9 cellular contexts compared by ENCODE assay signal in the genomic region with DNA sequence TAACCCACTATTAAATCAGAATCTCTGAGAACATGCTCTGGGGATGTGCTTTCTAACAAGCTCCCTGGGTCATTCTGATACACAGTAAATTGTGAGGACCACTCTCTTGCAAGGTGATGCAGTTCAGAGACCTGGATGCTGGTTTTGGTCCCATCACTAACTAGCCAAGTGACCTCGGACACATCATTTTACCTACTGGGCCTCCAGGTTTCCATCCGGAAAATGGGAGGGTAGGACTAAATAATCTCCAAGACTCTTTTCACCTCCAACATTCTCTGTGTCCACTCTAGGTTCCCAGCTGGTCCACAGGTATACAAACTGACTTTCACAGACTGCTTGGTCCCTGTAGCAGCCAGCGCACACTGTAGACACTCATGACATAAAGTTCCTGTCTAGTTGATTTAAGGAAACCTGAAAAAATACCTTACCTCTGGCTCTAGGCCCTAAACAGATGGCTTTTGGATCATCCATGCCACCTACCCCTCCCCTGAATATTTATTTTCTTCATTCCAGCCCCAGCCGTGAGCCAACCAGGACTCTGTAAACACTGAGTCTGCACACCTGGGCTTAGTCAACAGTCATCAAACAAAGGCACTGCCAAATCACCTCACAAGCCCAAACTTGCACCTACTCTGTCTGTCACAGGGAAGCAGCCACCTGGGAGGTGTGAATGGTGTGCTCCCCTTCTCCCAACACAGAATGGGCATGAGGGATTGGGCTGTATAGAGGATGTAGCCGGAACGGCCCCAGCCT. TPM values are rescaled to one million over a fixed set of nuclear protein-coding genes. Genes with fewer than 3 reads are reported as not detected.
DNase-seq lines count a peak whose midpoint lies in the region; ATAC-seq and TF ChIP-seq lines count a peak whose summit lies in the region.
"Had no signal": no experiment of that assay in that cellular context is flagged by ENCODE, and none has a peak within 500 bp of the region (broad histone marks: within the 10 kb centered on the region; RNA-seq: fewer than 3 reads in every experiment).

No MANE protein-coding gene starts in this region.

- no peak for ATAC-seq in Panc1

- in situ Hi-C loops in Panc1 (cut with HindIII; ENCODE audit: low pct_unique_long_range_greater_than_20kb, low sequenced_read_pairs) (no loop called here), transverse colon (cut with MboI; ENCODE audit: low pct_ligation_motif_present in 1 of 4, low pct_unique_long_range_greater_than_20kb in 1 of 4, low sequenced_read_pairs in 3 of 4) (no loop called here)

- no peak for TF ChIP-seq POLR2A in transverse colon (IDR thresholded peaks at IDR 0.05)

- H3K9me3 ChIP-seq in Panc1 (ENCODE audit: control insufficient read depth, insufficient read depth, low read depth, low read length) = no peaks in the 10 kb centered on the region
- H3K9me3 ChIP-seq in transverse colon = no peaks in the 10 kb centered on the region
- H3K9me3 ChIP-seq in ascending aorta = no peaks in the 10 kb centered on the region
- H3K9me3 ChIP-seq: testis had no signal

- WGBS in transverse colon (ENCODE audit: low coverage in 1 of 2), 2 donors = 52 to 80% methylated on average over 1 to 6 of the region's 6 CpGs

- no TSS peak for BruUV-seq in Panc1 (replicated peaks; lab: Mats Ljungman, UMichigan)

- POLR2A ChIA-PET in Panc1 (lab: Charles Lee) = no interaction called here

- no peaks in the 10 kb centered on the region for H3K27me3 ChIP-seq in Panc1 (ENCODE audit: control insufficient read depth, insufficient read depth, low read length)
- H3K27me3 ChIP-seq in transverse colon = no peaks in the 10 kb centered on the region
- no peaks in the 10 kb centered on the region for H3K27me3 ChIP-seq in ascending aorta
- H3K27me3 ChIP-seq: testis had no signal

- no peak for TF ChIP-seq EP300 in transverse colon (IDR thresholded peaks at IDR 0.05; ENCODE audit: low read depth)

- CTCF ChIA-PET in Panc1 (lab: Charles Lee) = interaction anchor here (0.6 kb wide), 1 partner anchor 26 kb away, joined by 4 read pairs; no protein-coding TSS in a partner anchor

- H3K27ac ChIP-seq in Panc1 (ENCODE audit: low read length) (peak overlapping the region; percentile 19; the same call in 1 of the 2 replicates), transverse colon (peak overlapping the region; percentile 92 to 94 (median 93)), ascending aorta (peak overlapping the region in 1 of 2 donors; percentile 13)
- H3K27ac ChIP-seq: testis had no signal

- no peak overlapping the region for H3K4me3 ChIP-seq in Panc1 (ENCODE audit: low read depth in 2 of 2, low read length in 2 of 2)
- H3K4me3 ChIP-seq in transverse colon = no peak overlapping the region
- H3K4me3 ChIP-seq in ascending aorta = no peak overlapping the region
- H3K4me3 ChIP-seq: testis had no signal

- peaks cover 66% of the 10 kb centered on the region for H3K4me1 ChIP-seq in Panc1 (ENCODE audit: control insufficient read depth, insufficient read depth, low read length)
- H3K4me1 ChIP-seq in transverse colon = peaks cover 63 to 82% (median 79%) of the 10 kb centered on the region in 4 donors
- H3K4me1 ChIP-seq in ascending aorta = peaks cover 16 to 47% of the 10 kb centered on the region in 2 donors

- intact Hi-C loops in Panc1 (cut with micrococcal nuclease; ENCODE audit: unreplicated experiment) = no loop called here
- intact Hi-C loops in transverse colon (cut with DNase I; ENCODE audit: low total_unique reads) = no loop called here
- intact Hi-C loops in ascending aorta (cut with DNase I) = no loop called here

- DNase-seq in NCI-H146 treated with DMSO at 0.1 percent for 48 hours (lab: John Stamatoyannopoulos, UW; ENCODE audit: unreplicated experiment) (peak; percentile 98), Panc1 (ENCODE audit: low read depth, low spot score) (no peak), kidney tubule cell (ENCODE audit: low spot score) (peak; percentile 48), transverse colon (peak; percentile 41), ascending aorta (ENCODE audit: low spot score in 2 of 2) (no peak), NK-92 (lab: John Stamatoyannopoulos, UW; ENCODE audit: unreplicated experiment) (no peak), GM19240 (ENCODE audit: insufficient read length, low spot score) (no peak)
- no peak for DNase-seq in central memory CD4-positive, alpha-beta T cell
- DNase-seq: testis had no signal

- TF ChIP-seq CTCF in Panc1 (IDR thresholded peaks at IDR 0.05) (no peak), transverse colon (IDR thresholded peaks at IDR 0.05) (no peak), ascending aorta (IDR thresholded peaks at IDR 0.05) (no peak)

- H3K36me3 ChIP-seq in Panc1 (ENCODE audit: control insufficient read depth, insufficient read depth, low read length) = no peaks in the 10 kb centered on the region
- H3K36me3 ChIP-seq in transverse colon = no peaks in the 10 kb centered on the region
- no peaks in the 10 kb centered on the region for H3K36me3 ChIP-seq in ascending aorta

RNA-seq across cellular contexts. Expression of a gene that starts 51.3 kb away (rescaled TPM):
- total RNA-seq in Panc1 (2021; ENCODE audit: unreplicated experiment) (85.4 TPM), transverse colon (10 to 100 TPM in 1 of 4 donors, 1 to 10 TPM in 2, under 1 TPM in 1; 0.37 to 11.1 (median 6.5) TPM), ascending aorta (2.0 TPM)
- polyA plus RNA-seq in Panc1 (2012; ENCODE audit: insufficient read length) = 76.8 TPM

RNA-seq across cellular contexts. Expression of a gene that starts 54.0 kb away (rescaled TPM):
- total RNA-seq in Panc1 (2021; ENCODE audit: unreplicated experiment) (103 TPM), transverse colon (10 to 100 TPM; 20.2 to 27.3 (median 24.6) TPM), ascending aorta (76.1 TPM)
- 107 TPM for polyA plus RNA-seq in Panc1 (2012; ENCODE audit: insufficient read length)

Comparison
In these comparisons a context has a peak if more than half of its experiments do, and no peak if none do; other contexts are left out.
1. DNase-seq: peak in NCI-H146 treated with DMSO at 0.1 percent for 48 hours (single experiment), kidney tubule cell (single experiment) and transverse colon (single experiment); none in Panc1 (single experiment), central memory CD4-positive, alpha-beta T cell (single experiment), ascending aorta (0 of 2), NK-92 (single experiment) and GM19240 (single experiment).